In the genomic region with DNA sequence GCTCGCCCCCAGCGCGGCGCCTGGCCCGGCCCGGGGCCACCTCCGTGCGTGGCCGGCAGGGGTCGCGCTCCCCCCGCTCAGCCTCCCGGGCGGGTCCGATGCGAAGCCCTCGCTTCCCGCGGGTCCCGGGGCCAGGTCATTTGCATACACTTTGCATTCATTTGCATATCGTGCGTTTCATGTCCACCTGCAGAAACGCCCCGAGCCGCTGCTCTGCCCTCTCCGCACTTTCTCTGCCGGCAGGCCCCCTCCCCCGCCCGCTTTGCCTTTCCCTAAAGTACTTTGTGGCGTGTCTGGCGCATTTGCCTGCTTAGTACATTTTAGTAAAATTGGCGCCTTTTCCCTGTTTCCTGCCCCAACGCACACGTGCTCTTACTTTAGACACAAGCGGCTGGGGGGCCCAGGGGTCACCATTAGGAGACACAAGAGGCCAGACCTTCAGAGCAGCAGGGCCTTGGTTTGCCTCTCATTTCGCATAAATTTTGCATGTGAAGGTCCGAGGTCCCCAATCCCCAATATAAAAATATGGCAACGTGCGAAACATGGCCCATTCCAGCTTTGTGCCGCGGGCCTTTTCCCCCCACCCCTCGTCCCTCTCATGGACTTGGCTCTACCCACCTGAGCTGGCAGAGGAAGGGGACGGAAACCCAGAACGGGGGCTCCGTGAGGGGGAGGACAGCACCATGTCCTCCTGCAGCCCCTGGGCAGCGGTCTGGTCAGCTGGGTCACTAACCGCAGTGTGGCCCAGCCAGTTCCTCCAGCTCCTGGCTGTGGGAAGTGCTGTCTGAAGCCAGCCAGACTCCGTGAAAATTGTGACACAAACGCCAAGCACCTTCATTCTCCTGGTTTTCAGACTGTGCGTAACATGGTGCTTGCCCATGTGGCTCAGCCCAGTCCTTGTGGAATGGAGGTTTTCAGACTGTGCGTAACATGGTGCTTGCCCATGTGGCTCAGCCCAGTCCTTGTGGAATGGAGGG, we compare ENCODE assay signal across 1 cellular context.
A peak's percentile ranks its signal among the peaks of the same experiment; 100 is the strongest.
TF ChIP-seq lines count a peak whose summit lies in the region.

No MANE protein-coding gene starts in this region.

TF ChIP-seq in HepG2, 621 proteins besides CTCF, POLR2A, EP300 and RAD21 (continued from another document and continues in another):
- TF ChIP-seq, protein P1, sequence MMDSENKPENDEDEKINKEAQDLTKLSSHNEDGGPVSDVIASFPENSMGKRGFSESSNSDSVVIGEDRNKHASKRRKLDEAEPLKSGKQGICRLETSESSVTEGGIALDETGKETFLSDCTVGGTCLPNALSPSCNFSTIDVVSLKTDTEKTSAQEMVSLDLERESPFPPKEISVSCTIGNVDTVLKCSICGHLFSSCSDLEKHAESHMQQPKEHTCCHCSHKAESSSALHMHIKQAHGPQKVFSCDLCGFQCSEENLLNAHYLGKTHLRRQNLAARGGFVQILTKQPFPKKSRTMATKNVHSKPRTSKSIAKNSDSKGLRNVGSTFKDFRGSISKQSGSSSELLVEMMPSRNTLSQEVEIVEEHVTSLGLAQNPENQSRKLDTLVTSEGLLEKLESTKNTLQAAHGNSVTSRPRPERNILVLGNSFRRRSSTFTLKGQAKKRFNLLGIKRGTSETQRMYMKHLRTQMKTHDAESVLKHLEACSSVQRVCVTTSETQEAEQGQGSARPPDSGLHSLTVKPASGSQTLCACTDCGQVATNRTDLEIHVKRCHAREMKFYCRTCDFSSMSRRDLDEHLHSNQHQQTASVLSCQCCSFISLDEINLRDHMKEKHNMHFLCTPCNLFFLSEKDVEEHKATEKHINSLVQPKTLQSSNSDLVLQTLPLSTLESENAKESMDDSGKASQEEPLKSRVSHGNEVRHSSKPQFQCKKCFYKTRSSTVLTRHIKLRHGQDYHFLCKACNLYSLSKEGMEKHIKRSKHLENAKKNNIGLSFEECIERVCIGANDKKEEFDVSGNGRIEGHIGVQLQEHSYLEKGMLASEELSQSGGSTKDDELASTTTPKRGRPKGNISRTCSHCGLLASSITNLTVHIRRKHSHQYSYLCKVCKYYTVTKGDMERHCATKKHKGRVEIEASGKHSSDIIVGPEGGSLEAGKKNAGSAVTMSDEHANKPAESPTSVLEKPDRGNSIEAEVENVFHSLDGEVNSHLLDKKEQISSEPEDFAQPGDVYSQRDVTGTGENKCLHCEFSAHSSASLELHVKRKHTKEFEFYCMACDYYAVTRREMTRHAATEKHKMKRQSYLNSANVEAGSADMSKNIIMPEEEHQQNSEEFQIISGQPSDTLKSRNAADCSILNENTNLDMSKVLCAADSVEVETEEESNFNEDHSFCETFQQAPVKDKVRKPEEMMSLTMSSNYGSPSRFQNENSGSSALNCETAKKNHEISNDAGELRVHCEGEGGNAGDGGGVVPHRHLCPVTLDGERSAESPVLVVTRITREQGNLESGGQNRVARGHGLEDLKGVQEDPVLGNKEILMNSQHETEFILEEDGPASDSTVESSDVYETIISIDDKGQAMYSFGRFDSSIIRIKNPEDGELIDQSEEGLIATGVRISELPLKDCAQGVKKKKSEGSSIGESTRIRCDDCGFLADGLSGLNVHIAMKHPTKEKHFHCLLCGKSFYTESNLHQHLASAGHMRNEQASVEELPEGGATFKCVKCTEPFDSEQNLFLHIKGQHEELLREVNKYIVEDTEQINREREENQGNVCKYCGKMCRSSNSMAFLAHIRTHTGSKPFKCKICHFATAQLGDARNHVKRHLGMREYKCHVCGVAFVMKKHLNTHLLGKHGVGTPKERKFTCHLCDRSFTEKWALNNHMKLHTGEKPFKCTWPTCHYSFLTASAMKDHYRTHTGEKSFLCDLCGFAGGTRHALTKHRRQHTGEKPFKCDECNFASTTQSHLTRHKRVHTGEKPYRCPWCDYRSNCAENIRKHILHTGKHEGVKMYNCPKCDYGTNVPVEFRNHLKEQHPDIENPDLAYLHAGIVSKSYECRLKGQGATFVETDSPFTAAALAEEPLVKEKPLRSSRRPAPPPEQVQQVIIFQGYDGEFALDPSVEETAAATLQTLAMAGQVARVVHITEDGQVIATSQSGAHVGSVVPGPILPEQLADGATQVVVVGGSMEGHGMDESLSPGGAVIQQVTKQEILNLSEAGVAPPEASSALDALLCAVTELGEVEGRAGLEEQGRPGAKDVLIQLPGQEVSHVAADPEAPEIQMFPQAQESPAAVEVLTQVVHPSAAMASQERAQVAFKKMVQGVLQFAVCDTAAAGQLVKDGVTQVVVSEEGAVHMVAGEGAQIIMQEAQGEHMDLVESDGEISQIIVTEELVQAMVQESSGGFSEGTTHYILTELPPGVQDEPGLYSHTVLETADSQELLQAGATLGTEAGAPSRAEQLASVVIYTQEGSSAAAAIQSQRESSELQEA (CRISPR knock-in tag; IDR thresholded peaks at IDR 0.05; ENCODE audit: not compliant biosample characterization) = no peak
- no peak for TF ChIP-seq ZNF143 (CRISPR knock-in tag; IDR thresholded peaks at IDR 0.05)
- no peak for TF ChIP-seq RARA (CRISPR knock-in tag; IDR thresholded peaks at IDR 0.05)
- no peak for TF ChIP-seq HOXA5 (CRISPR knock-in tag; IDR thresholded peaks at IDR 0.05)
- TF ChIP-seq SRSF4 (IDR thresholded peaks at IDR 0.05; ENCODE audit: low read depth, low read length, poor library complexity, severe bottlenecking) = no peak
- no peak for TF ChIP-seq TRIM24 (CRISPR knock-in tag; IDR thresholded peaks at IDR 0.05)
- no peak for TF ChIP-seq SNRNP70 (IDR thresholded peaks at IDR 0.05; ENCODE audit: low read depth, low read length)
- TF ChIP-seq ZNF138 (CRISPR knock-in tag; IDR thresholded peaks at IDR 0.05; ENCODE audit: low read depth) = no peak
- TF ChIP-seq ZBTB21 (CRISPR knock-in tag; IDR thresholded peaks at IDR 0.05) = no peak
- no peak for TF ChIP-seq ZNF44 (CRISPR knock-in tag; IDR thresholded peaks at IDR 0.05)
- TF ChIP-seq SIN3B (IDR thresholded peaks at IDR 0.05; ENCODE audit: low read length) = no peak
- TF ChIP-seq PPARG (CRISPR knock-in tag; conservative IDR thresholded peaks at IDR 0.05) = no peak
- TF ChIP-seq EZH2 (conservative IDR thresholded peaks at IDR 0.05; ENCODE audit: low read depth, low read length) = peak; percentile 65; the same call in 1 of the 2 replicates
- TF ChIP-seq, protein P2, sequence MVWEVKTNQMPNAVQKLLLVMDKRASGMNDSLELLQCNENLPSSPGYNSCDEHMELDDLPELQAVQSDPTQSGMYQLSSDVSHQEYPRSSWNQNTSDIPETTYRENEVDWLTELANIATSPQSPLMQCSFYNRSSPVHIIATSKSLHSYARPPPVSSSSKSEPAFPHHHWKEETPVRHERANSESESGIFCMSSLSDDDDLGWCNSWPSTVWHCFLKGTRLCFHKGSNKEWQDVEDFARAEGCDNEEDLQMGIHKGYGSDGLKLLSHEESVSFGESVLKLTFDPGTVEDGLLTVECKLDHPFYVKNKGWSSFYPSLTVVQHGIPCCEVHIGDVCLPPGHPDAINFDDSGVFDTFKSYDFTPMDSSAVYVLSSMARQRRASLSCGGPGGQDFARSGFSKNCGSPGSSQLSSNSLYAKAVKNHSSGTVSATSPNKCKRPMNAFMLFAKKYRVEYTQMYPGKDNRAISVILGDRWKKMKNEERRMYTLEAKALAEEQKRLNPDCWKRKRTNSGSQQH (CRISPR knock-in tag; IDR thresholded peaks at IDR 0.05; ENCODE audit: low read depth) = no peak
- no peak for TF ChIP-seq JARID2 (CRISPR knock-in tag; IDR thresholded peaks at IDR 0.05; ENCODE audit: insufficient replicate concordance)
- TF ChIP-seq FOXA1 (IDR thresholded peaks at IDR 0.05) = no peak
- TF ChIP-seq FOXA1 (CRISPR knock-in tag; IDR thresholded peaks at IDR 0.05) = no peak
- no peak for TF ChIP-seq FLYWCH1 (CRISPR knock-in tag; IDR thresholded peaks at IDR 0.05)
- no peak for TF ChIP-seq GPBP1L1 (CRISPR knock-in tag; IDR thresholded peaks at IDR 0.05)
- TF ChIP-seq ZNF530 (CRISPR knock-in tag; IDR thresholded peaks at IDR 0.05; ENCODE audit: low read depth) = no peak
- TF ChIP-seq SNAPC2 (CRISPR knock-in tag; IDR thresholded peaks at IDR 0.05) = peak; percentile 78
- TF ChIP-seq NR2F6 (IDR thresholded peaks at IDR 0.05) = no peak
- no peak for TF ChIP-seq NR2F6 (CRISPR knock-in tag; IDR thresholded peaks at IDR 0.05)
- TF ChIP-seq FOXC1 (CRISPR knock-in tag; IDR thresholded peaks at IDR 0.05; ENCODE audit: borderline replicate concordance) = no peak
- TF ChIP-seq ZNF234 (CRISPR knock-in tag; conservative IDR thresholded peaks at IDR 0.05) = no peak
- no peak for TF ChIP-seq ZNF225 (CRISPR knock-in tag; IDR thresholded peaks at IDR 0.05)
- TF ChIP-seq PLSCR1 (CRISPR knock-in tag; IDR thresholded peaks at IDR 0.05; ENCODE audit: borderline replicate concordance) = no peak
- TF ChIP-seq, protein P3, sequence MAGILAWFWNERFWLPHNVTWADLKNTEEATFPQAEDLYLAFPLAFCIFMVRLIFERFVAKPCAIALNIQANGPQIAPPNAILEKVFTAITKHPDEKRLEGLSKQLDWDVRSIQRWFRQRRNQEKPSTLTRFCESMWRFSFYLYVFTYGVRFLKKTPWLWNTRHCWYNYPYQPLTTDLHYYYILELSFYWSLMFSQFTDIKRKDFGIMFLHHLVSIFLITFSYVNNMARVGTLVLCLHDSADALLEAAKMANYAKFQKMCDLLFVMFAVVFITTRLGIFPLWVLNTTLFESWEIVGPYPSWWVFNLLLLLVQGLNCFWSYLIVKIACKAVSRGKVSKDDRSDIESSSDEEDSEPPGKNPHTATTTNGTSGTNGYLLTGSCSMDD (CRISPR knock-in tag; IDR thresholded peaks at IDR 0.05) = no peak
- TF ChIP-seq, protein P4, sequence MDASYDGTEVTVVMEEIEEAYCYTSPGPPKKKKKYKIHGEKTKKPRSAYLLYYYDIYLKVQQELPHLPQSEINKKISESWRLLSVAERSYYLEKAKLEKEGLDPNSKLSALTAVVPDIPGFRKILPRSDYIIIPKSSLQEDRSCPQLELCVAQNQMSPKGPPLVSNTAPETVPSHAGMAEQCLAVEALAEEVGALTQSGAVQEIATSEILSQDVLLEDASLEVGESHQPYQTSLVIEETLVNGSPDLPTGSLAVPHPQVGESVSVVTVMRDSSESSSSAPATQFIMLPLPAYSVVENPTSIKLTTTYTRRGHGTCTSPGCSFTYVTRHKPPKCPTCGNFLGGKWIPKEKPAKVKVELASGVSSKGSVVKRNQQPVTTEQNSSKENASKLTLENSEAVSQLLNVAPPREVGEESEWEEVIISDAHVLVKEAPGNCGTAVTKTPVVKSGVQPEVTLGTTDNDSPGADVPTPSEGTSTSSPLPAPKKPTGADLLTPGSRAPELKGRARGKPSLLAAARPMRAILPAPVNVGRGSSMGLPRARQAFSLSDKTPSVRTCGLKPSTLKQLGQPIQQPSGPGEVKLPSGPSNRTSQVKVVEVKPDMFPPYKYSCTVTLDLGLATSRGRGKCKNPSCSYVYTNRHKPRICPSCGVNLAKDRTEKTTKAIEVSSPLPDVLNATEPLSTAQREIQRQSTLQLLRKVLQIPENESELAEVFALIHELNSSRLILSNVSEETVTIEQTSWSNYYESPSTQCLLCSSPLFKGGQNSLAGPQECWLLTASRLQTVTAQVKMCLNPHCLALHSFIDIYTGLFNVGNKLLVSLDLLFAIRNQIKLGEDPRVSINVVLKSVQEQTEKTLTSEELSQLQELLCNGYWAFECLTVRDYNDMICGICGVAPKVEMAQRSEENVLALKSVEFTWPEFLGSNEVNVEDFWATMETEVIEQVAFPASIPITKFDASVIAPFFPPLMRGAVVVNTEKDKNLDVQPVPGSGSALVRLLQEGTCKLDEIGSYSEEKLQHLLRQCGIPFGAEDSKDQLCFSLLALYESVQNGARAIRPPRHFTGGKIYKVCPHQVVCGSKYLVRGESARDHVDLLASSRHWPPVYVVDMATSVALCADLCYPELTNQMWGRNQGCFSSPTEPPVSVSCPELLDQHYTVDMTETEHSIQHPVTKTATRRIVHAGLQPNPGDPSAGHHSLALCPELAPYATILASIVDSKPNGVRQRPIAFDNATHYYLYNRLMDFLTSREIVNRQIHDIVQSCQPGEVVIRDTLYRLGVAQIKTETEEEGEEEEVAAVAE (CRISPR knock-in tag; IDR thresholded peaks at IDR 0.05; ENCODE audit: borderline replicate concordance) = no peak
- TF ChIP-seq RAD51 (IDR thresholded peaks at IDR 0.05; ENCODE audit: borderline replicate concordance) = no peak
- no peak for TF ChIP-seq HMG20A (CRISPR knock-in tag; IDR thresholded peaks at IDR 0.05; ENCODE audit: borderline replicate concordance)
- TF ChIP-seq IKZF5 (CRISPR knock-in tag; IDR thresholded peaks at IDR 0.05) = 0 out of 2 replicates have a peak, but pooled peaks have one; percentile 27
- TF ChIP-seq ESRRA (CRISPR knock-in tag; IDR thresholded peaks at IDR 0.05; ENCODE audit: low read depth) = no peak
- TF ChIP-seq GATAD1 (CRISPR knock-in tag; IDR thresholded peaks at IDR 0.05) = no peak
- no peak for TF ChIP-seq JDP2 (CRISPR knock-in tag; IDR thresholded peaks at IDR 0.05; ENCODE audit: borderline replicate concordance)
